11 cellular contexts compared by ENCODE assay signal in the genomic region with DNA sequence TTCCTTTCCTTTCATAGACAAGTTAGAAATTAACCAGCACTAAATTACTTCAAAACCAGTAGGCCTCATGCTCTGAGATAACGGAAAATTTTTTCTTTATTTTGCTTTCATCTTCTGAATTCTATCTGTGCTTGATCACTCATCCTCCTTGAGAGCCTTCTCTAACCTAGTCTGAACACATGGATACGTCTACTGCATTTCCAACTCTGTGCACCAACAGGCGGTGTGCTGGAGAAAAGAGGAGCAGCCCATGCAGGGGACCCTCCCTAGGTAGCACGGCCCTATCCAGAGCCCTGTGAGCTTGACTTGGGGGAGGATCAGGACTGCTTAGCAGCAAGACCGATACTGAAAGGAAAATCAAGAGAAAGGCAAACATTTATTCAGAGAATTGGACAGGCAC.
DNase-seq lines count a peak whose midpoint lies in the region; ATAC-seq lines count a peak whose summit lies in the region.
"Had no signal": no experiment of that assay in that cellular context is flagged by ENCODE, and none has a peak within 500 bp of the region (broad histone marks: within the 10 kb centered on the region; RNA-seq: fewer than 3 reads in every experiment).

No MANE protein-coding gene starts in this region.

- H3K27me3 Mint-ChIP-seq in activated T-helper 1 cell treated with anti-CD3 and anti-CD28 coated beads, Interleukin-12 subunit alpha, Interleukin-12 subunit beta, Interleukin-2, Interleukin-4 antibody, amounts not matched to agents 30 ng/mL and 10 ng/mL and 1 ng/mL, durations not matched to agents 14 hours and 24 hours and 36 hours (ENCODE audit: insufficient read depth): no peaks in the 10 kb centered on the region

- H3K27ac Mint-ChIP-seq in activated T-helper 1 cell treated with anti-CD3 and anti-CD28 coated beads, Interleukin-12 subunit alpha, Interleukin-12 subunit beta, Interleukin-2, Interleukin-4 antibody, amounts not matched to agents 30 ng/mL and 10 ng/mL and 1 ng/mL, durations not matched to agents 14 hours and 24 hours and 36 hours: peak overlapping the region; percentile 84

- peaks cover 28% of the 10 kb centered on the region for H3K36me3 Mint-ChIP-seq in activated T-helper 1 cell treated with anti-CD3 and anti-CD28 coated beads, Interleukin-12 subunit alpha, Interleukin-12 subunit beta, Interleukin-2, Interleukin-4 antibody, amounts not matched to agents 30 ng/mL and 10 ng/mL and 1 ng/mL, durations not matched to agents 14 hours and 24 hours and 36 hours (ENCODE audit: low read depth)

- DNase-seq in activated CD8-positive, alpha-beta memory T cell treated with anti-CD3 and anti-CD28 coated beads for 24 hours: peak; percentile 68
- DNase-seq in activated CD8-positive, alpha-beta memory T cell treated with anti-CD3 and anti-CD28 coated beads, Interleukin-2, amount 50 U/mL, for 48 hours: no peak
- DNase-seq in activated T-helper 1 cell treated with anti-CD3 and anti-CD28 coated beads, Interleukin-12 subunit alpha, Interleukin-12 subunit beta, Interleukin-2, Interleukin-4 antibody, amounts not matched to agents 30 ng/mL and 10 ng/mL and 1 ng/mL, durations not matched to agents 14 hours and 24 hours and 36 hours (ENCODE audit: low spot score): no peak
- DNase-seq in left colon: no peak
- DNase-seq in stimulated activated naive CD8-positive, alpha-beta T cell treated with anti-CD3 and anti-CD28 coated beads, Interleukin-15, Interleukin-2, amounts not matched to agents 100 U/mL and 50 U/mL, for 24 hours: peak; percentile 57
- DNase-seq in occipital lobe (lab: John Stamatoyannopoulos, UW): no peak
- DNase-seq: adrenal gland, mesendoderm, NCI-H446 treated with DMSO at 0.1 percent for 48 hours had no signal

- intact Hi-C loops in activated T-helper 1 cell treated with anti-CD3 and anti-CD28 coated beads, Interleukin-12 subunit alpha, Interleukin-12 subunit beta, Interleukin-2, Interleukin-4 antibody, amounts not matched to agents 30 ng/mL and 10 ng/mL and 1 ng/mL, durations not matched to agents 14 hours and 24 hours and 36 hours (cut with micrococcal nuclease): loop anchor here (1.0 kb wide), 1 partner anchor 18 kb away; no protein-coding TSS in a partner anchor
- intact Hi-C loops in left colon (cut with DNase I, micrococcal nuclease): no loop called here

- peak overlapping the region; percentile 34 for H3K4me3 Mint-ChIP-seq in activated T-helper 1 cell treated with anti-CD3 and anti-CD28 coated beads, Interleukin-12 subunit alpha, Interleukin-12 subunit beta, Interleukin-2, Interleukin-4 antibody, amounts not matched to agents 30 ng/mL and 10 ng/mL and 1 ng/mL, durations not matched to agents 14 hours and 24 hours and 36 hours

- H3K9me3 Mint-ChIP-seq in activated T-helper 1 cell treated with anti-CD3 and anti-CD28 coated beads, Interleukin-12 subunit alpha, Interleukin-12 subunit beta, Interleukin-2, Interleukin-4 antibody, amounts not matched to agents 30 ng/mL and 10 ng/mL and 1 ng/mL, durations not matched to agents 14 hours and 24 hours and 36 hours: no peaks in the 10 kb centered on the region

- peak; percentile 55 for ATAC-seq in left colon
- ATAC-seq in stimulated activated naive CD8-positive, alpha-beta T cell treated with anti-CD3 and anti-CD28 coated beads, Interleukin-15, Interleukin-2, amounts not matched to agents 100 U/mL and 50 U/mL, for 24 hours: peak; percentile 43
- no peak for ATAC-seq in esophagus mucosa
- no peak for ATAC-seq in GM18861 (IDR thresholded peaks at IDR 0.05; ENCODE audit: unreplicated experiment)

- H3K4me1 Mint-ChIP-seq in activated T-helper 1 cell treated with anti-CD3 and anti-CD28 coated beads, Interleukin-12 subunit alpha, Interleukin-12 subunit beta, Interleukin-2, Interleukin-4 antibody, amounts not matched to agents 30 ng/mL and 10 ng/mL and 1 ng/mL, durations not matched to agents 14 hours and 24 hours and 36 hours (ENCODE audit: low read depth): peaks cover 46% of the 10 kb centered on the region

Comparison
In these comparisons a context has a peak if more than half of its experiments do, and no peak if none do; other contexts are left out.
1. DNase-seq: peak in activated CD8-positive, alpha-beta memory T cell treated with anti-CD3 and anti-CD28 coated beads for 24 hours (single experiment) and stimulated activated naive CD8-positive, alpha-beta T cell treated with anti-CD3 and anti-CD28 coated beads, Interleukin-15, Interleukin-2, amounts not matched to agents 100 U/mL and 50 U/mL, for 24 hours (single experiment); none in activated CD8-positive, alpha-beta memory T cell treated with anti-CD3 and anti-CD28 coated beads, Interleukin-2, amount 50 U/mL, for 48 hours (single experiment), activated T-helper 1 cell treated with anti-CD3 and anti-CD28 coated beads, Interleukin-12 subunit alpha, Interleukin-12 subunit beta, Interleukin-2, Interleukin-4 antibody, amounts not matched to agents 30 ng/mL and 10 ng/mL and 1 ng/mL, durations not matched to agents 14 hours and 24 hours and 36 hours (single experiment), left colon (0 of 2) and occipital lobe (single experiment).
2. ATAC-seq: peak in left colon (single experiment) and stimulated activated naive CD8-positive, alpha-beta T cell treated with anti-CD3 and anti-CD28 coated beads, Interleukin-15, Interleukin-2, amounts not matched to agents 100 U/mL and 50 U/mL, for 24 hours (single experiment); none in esophagus mucosa (single experiment) and GM18861 (single experiment).